14 cellular contexts compared by ENCODE assay signal in the genomic region with DNA sequence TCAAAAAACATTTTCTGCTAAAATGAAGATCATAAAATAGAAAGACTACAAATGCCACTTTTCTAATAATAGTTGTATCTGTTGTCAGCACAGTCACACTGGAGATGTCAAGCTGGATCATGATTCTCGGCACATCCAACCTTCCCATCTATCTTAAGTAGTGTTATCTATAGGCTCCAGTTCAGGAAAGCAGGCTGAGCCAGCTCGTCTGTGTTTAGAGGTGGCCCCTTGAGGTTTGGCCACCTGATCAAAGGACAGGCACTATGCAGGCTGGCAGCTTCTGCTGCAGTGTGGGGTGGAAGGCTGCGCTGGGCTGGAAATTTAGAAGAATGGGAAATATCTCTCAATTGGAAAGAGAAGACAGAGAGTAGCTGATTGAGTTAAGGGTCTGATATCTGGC. TPM values are rescaled to one million over a fixed set of nuclear protein-coding genes. Genes with fewer than 3 reads are reported as not detected.
DNase-seq lines count a peak whose midpoint lies in the region; ATAC-seq and TF ChIP-seq lines count a peak whose summit lies in the region.
"Had no signal": no experiment of that assay in that cellular context is flagged by ENCODE, and none has a peak within 500 bp of the region (broad histone marks: within the 10 kb centered on the region; RNA-seq: fewer than 3 reads in every experiment).

No MANE protein-coding gene starts in this region.

- no peak for TF ChIP-seq POLR2A in vagina (IDR thresholded peaks at IDR 0.05)

- H2BK15ac ChIP-seq in mesendoderm (replicated peaks; ENCODE audit: low read depth), result no peak overlapping the region

- no peaks in the 10 kb centered on the region for H3K4me1 ChIP-seq in vagina
- H3K4me1 ChIP-seq in mesendoderm (ENCODE audit: control insufficient read depth, low read depth, low read length), result no peaks in the 10 kb centered on the region

- H2AK5ac ChIP-seq in mesendoderm (ENCODE audit: low read length), result no peak overlapping the region

- peaks cover 4% of the 10 kb centered on the region for H3K79me1 ChIP-seq in mesendoderm (ENCODE audit: low read length)

- CTCF ChIA-PET in activated naive CD4-positive, alpha-beta T cell treated with anti-CD3 and anti-CD28 coated beads, Interleukin-2, amount 10 ng/mL, durations not matched to agents 7 days and 5 days (lab: Charles Lee), result interaction anchor here (0.8 to 1.8 kb wide), 3 partner anchors 13 to 76 kb away, joined by 3 to 5 read pairs (median 3); no protein-coding TSS in a partner anchor

- DNase-seq in activated naive CD4-positive, alpha-beta T cell treated with anti-CD3 and anti-CD28 coated beads, Interleukin-2, amount 10 ng/mL, durations not matched to agents 7 days and 5 days, result no peak
- DNase-seq in coronary artery (ENCODE audit: low spot score) (no peak), nephron progenitor cell (no peak), vagina (ENCODE audit: extremely low spot score in 2 of 2) (no peak), mesendoderm (no peak)
- DNase-seq: activated CD4-positive, CD25-positive, alpha-beta regulatory T cell; central memory CD4-positive, alpha-beta T cell; COR-L47; Kasumi-1; NCI-H1694 had no signal

- no peak overlapping the region for H4K8ac ChIP-seq in mesendoderm (ENCODE audit: low read depth, low read length)

- H3K79me2 ChIP-seq in mesendoderm (ENCODE audit: control insufficient read depth, insufficient read depth, low read length), result no peaks in the 10 kb centered on the region

- H3K27me3 ChIP-seq in vagina (no peaks in the 10 kb centered on the region), mesendoderm (ENCODE audit: insufficient read depth, low read length, poor library complexity) (no peaks in the 10 kb centered on the region)

- no peak overlapping the region for H4K5ac ChIP-seq in mesendoderm (ENCODE audit: low read length)

- H3K36me3 ChIP-seq in vagina, result peaks cover 0 to 10% of the 10 kb centered on the region in 2 donors
- H3K36me3 ChIP-seq in mesendoderm (ENCODE audit: control insufficient read depth, insufficient read depth, low read length), result peaks cover 8% of the 10 kb centered on the region

- no peak overlapping the region for H3K23ac ChIP-seq in mesendoderm (ENCODE audit: low read length)

- H3K27ac Mint-ChIP-seq in activated naive CD4-positive, alpha-beta T cell treated with anti-CD3 and anti-CD28 coated beads, Interleukin-2, amount 50 U/mL, for 24 hours, result peak overlapping the region; percentile 53
- no peak overlapping the region for H3K27ac Mint-ChIP-seq in activated naive CD4-positive, alpha-beta T cell treated with anti-CD3 and anti-CD28 coated beads, Interleukin-2, amount 10 ng/mL, durations not matched to agents 7 days and 5 days
- peak overlapping the region; percentile 86 for H3K27ac Mint-ChIP-seq in nephron progenitor cell

- peaks cover 16% of the 10 kb centered on the region for H3K4me1 Mint-ChIP-seq in activated naive CD4-positive, alpha-beta T cell treated with anti-CD3 and anti-CD28 coated beads, Interleukin-2, amount 50 U/mL, for 24 hours
- peaks cover 7% of the 10 kb centered on the region for H3K4me1 Mint-ChIP-seq in activated naive CD4-positive, alpha-beta T cell treated with anti-CD3 and anti-CD28 coated beads, Interleukin-2, amount 10 ng/mL, durations not matched to agents 7 days and 5 days
- peaks cover 11% of the 10 kb centered on the region for H3K4me1 Mint-ChIP-seq in nephron progenitor cell

- no peaks in the 10 kb centered on the region for H3K9me3 ChIP-seq in vagina

- H3K36me3 Mint-ChIP-seq in activated naive CD4-positive, alpha-beta T cell treated with anti-CD3 and anti-CD28 coated beads, Interleukin-2, amount 50 U/mL, for 24 hours, result peaks cover 10% of the 10 kb centered on the region
- H3K36me3 Mint-ChIP-seq in activated naive CD4-positive, alpha-beta T cell treated with anti-CD3 and anti-CD28 coated beads, Interleukin-2, amount 10 ng/mL, durations not matched to agents 7 days and 5 days, result peaks cover 20% of the 10 kb centered on the region
- peaks cover 50% of the 10 kb centered on the region for H3K36me3 Mint-ChIP-seq in nephron progenitor cell (ENCODE audit: low read depth)

- H2BK120ac ChIP-seq in mesendoderm (ENCODE audit: low read depth, low read length), result no peak overlapping the region

- H3K27me3 Mint-ChIP-seq in activated naive CD4-positive, alpha-beta T cell treated with anti-CD3 and anti-CD28 coated beads, Interleukin-2, amount 50 U/mL, for 24 hours, result no peaks in the 10 kb centered on the region
- no peaks in the 10 kb centered on the region for H3K27me3 Mint-ChIP-seq in activated naive CD4-positive, alpha-beta T cell treated with anti-CD3 and anti-CD28 coated beads, Interleukin-2, amount 10 ng/mL, durations not matched to agents 7 days and 5 days
- no peaks in the 10 kb centered on the region for H3K27me3 Mint-ChIP-seq in nephron progenitor cell (ENCODE audit: low read depth, poor library complexity)

- no peak overlapping the region for H3K18ac ChIP-seq in mesendoderm (ENCODE audit: low read length)

- ATAC-seq in GM19463 (IDR thresholded peaks at IDR 0.05; ENCODE audit: unreplicated experiment) (no peak), GM18870 (IDR thresholded peaks at IDR 0.05; ENCODE audit: unreplicated experiment) (no peak)
- ATAC-seq: activated naive CD4-positive, alpha-beta T cell treated with anti-CD3 and anti-CD28 coated beads, Interleukin-2, amount 50 U/mL, for 72 hours had no signal

- no peaks in the 10 kb centered on the region for H3K9me3 Mint-ChIP-seq in activated naive CD4-positive, alpha-beta T cell treated with anti-CD3 and anti-CD28 coated beads, Interleukin-2, amount 50 U/mL, for 24 hours
- H3K9me3 Mint-ChIP-seq in activated naive CD4-positive, alpha-beta T cell treated with anti-CD3 and anti-CD28 coated beads, Interleukin-2, amount 10 ng/mL, durations not matched to agents 7 days and 5 days, result no peaks in the 10 kb centered on the region
- H3K9me3 Mint-ChIP-seq in nephron progenitor cell, result no peaks in the 10 kb centered on the region
- H3K9me3 Mint-ChIP-seq: activated naive CD4-positive, alpha-beta T cell treated with anti-CD3 and anti-CD28 coated beads, Interleukin-2, amount 50 U/mL, for 72 hours had no signal

- no peak overlapping the region for H3K9ac ChIP-seq in mesendoderm (ENCODE audit: low read length)

- no peak overlapping the region for H3K4me3 Mint-ChIP-seq in activated naive CD4-positive, alpha-beta T cell treated with anti-CD3 and anti-CD28 coated beads, Interleukin-2, amount 50 U/mL, for 24 hours
- H3K4me3 Mint-ChIP-seq in activated naive CD4-positive, alpha-beta T cell treated with anti-CD3 and anti-CD28 coated beads, Interleukin-2, amount 10 ng/mL, durations not matched to agents 7 days and 5 days, result no peak overlapping the region
- no peak overlapping the region for H3K4me3 Mint-ChIP-seq in nephron progenitor cell

- intact Hi-C loops in vagina (cut with DNase I), result no loop called here

- H3K27ac ChIP-seq in coronary artery (peak overlapping the region; percentile 47 to 69), vagina (peak overlapping the region; percentile 41), mesendoderm (ENCODE audit: low read depth, low read length) (no peak overlapping the region)

- H3K56ac ChIP-seq in mesendoderm (ENCODE audit: low read length), result no peak overlapping the region

- H3K4me2 ChIP-seq in mesendoderm (ENCODE audit: low read length), result no peak overlapping the region

- no peak overlapping the region for H3K4ac ChIP-seq in mesendoderm (ENCODE audit: low read depth, low read length)

- TF ChIP-seq CTCF in coronary artery (IDR thresholded peaks at IDR 0.05) (no peak), nephron progenitor cell (IDR thresholded peaks at IDR 0.05) (no peak), vagina (IDR thresholded peaks at IDR 0.05) (no peak)

- H3K4me3 ChIP-seq in coronary artery (no peak overlapping the region), vagina (no peak overlapping the region), mesendoderm (ENCODE audit: low read length) (no peak overlapping the region)

- H2BK5ac ChIP-seq in mesendoderm (ENCODE audit: low read length), result no peak overlapping the region

- WGBS in mesendoderm (ENCODE audit: extremely low coverage, insufficient coverage, low lambda C conversion rate), result no CpG with 5 or more reads among the region's 3 CpGs

RNA-seq across cellular contexts. Expression of a gene that starts 32.4 kb away (rescaled TPM):
- 16.7 TPM for total RNA-seq in vagina
- polyA plus RNA-seq in mesendoderm (2013, experiment 1 of 2), result 6.9 TPM
- 7.5 TPM for polyA plus RNA-seq in mesendoderm (2013, experiment 2 of 2)

RNA-seq across cellular contexts. Expression of a gene that starts 32.5 kb away (rescaled TPM):
- total RNA-seq in vagina, result 30.9 TPM
- 54.4 TPM for polyA plus RNA-seq in mesendoderm (2013, experiment 1 of 2)
- 54.3 TPM for polyA plus RNA-seq in mesendoderm (2013, experiment 2 of 2)

RNA-seq across cellular contexts. Expression of a gene that starts 35.5 kb away (rescaled TPM):
- 1,040 TPM for total RNA-seq in vagina
- polyA plus RNA-seq in mesendoderm (2013, experiment 1 of 2), result 18.6 TPM
- 19.8 TPM for polyA plus RNA-seq in mesendoderm (2013, experiment 2 of 2)

RNA-seq across cellular contexts. Expression of a gene that starts 54.7 kb away (rescaled TPM):
- total RNA-seq in vagina, result 23.8 TPM
- polyA plus RNA-seq in mesendoderm (2013, experiment 1 of 2), result 0.34 TPM
- 0.31 TPM for polyA plus RNA-seq in mesendoderm (2013, experiment 2 of 2)
